27 cellular contexts compared by ENCODE assay signal in genomic region chr15:92128788-92129187, GRCh38.
"Had no signal": no experiment of that assay in that cellular context is flagged by ENCODE, and none has a peak within 500 bp of the region (broad histone marks: within the 10 kb centered on the region; RNA-seq: fewer than 3 reads in every experiment).

No MANE protein-coding gene starts in this region.

- H3K4me1 Mint-ChIP-seq: activated CD4-positive, alpha-beta memory T cell treated with anti-CD3 and anti-CD28 coated beads, Interleukin-2, amount 10 ng/mL, durations not matched to agents 7 days and 5 days; activated CD4-positive, alpha-beta T cell treated with anti-CD3 and anti-CD28 coated beads, Interleukin-2, amount 10 ng/mL, durations not matched to agents 7 days and 5 days; activated T-helper 17 cell treated with anti-CD3 and anti-CD28 coated beads, Interleukin-2, amount 50 U/mL, for 72 hours had no signal

- H3K9me3 ChIP-seq: ascending aorta, breast epithelium, colonic mucosa, esophagus squamous epithelium, gastroesophageal sphincter, heart right ventricle had no signal

- H3K27me3 Mint-ChIP-seq: activated CD4-positive, alpha-beta memory T cell treated with anti-CD3 and anti-CD28 coated beads, Interleukin-2, amount 10 ng/mL, durations not matched to agents 7 days and 5 days; activated CD4-positive, alpha-beta T cell treated with anti-CD3 and anti-CD28 coated beads, Interleukin-2, amount 10 ng/mL, durations not matched to agents 7 days and 5 days; activated naive CD8-positive, alpha-beta T cell treated with anti-CD3 and anti-CD28 coated beads, Interleukin-2, amount 10 ng/mL, durations not matched to agents 7 days and 5 days; activated T-helper 17 cell treated with anti-CD3 and anti-CD28 coated beads, Interleukin-2, amount 50 U/mL, for 72 hours had no signal

- H3K27me3 ChIP-seq: ascending aorta, breast epithelium, cardiac muscle cell, colonic mucosa, esophagus squamous epithelium, gastroesophageal sphincter, heart right ventricle had no signal

- H3K27ac Mint-ChIP-seq: activated CD4-positive, alpha-beta memory T cell treated with anti-CD3 and anti-CD28 coated beads, Interleukin-2, amount 10 ng/mL, durations not matched to agents 7 days and 5 days; activated CD4-positive, alpha-beta T cell treated with anti-CD3 and anti-CD28 coated beads, Interleukin-2, amount 10 ng/mL, durations not matched to agents 7 days and 5 days; activated naive CD8-positive, alpha-beta T cell treated with anti-CD3 and anti-CD28 coated beads, Interleukin-2, amount 10 ng/mL, durations not matched to agents 7 days and 5 days; activated T-helper 17 cell treated with anti-CD3 and anti-CD28 coated beads, Interleukin-2, amount 50 U/mL, for 72 hours; brain had no signal

- H3K4me3 Mint-ChIP-seq: activated CD4-positive, alpha-beta memory T cell treated with anti-CD3 and anti-CD28 coated beads, Interleukin-2, amount 10 ng/mL, durations not matched to agents 7 days and 5 days; activated CD4-positive, alpha-beta T cell treated with anti-CD3 and anti-CD28 coated beads, Interleukin-2, amount 10 ng/mL, durations not matched to agents 7 days and 5 days; activated naive CD8-positive, alpha-beta T cell treated with anti-CD3 and anti-CD28 coated beads, Interleukin-2, amount 10 ng/mL, durations not matched to agents 7 days and 5 days; activated T-cell treated with anti-CD3 and anti-CD28 coated beads, Interleukin-2, amount 50 U/mL, for 4 hours; activated T-helper 17 cell treated with anti-CD3 and anti-CD28 coated beads, Interleukin-2, amount 50 U/mL, for 72 hours; brain had no signal

- H3K9me3 Mint-ChIP-seq: activated CD4-positive, alpha-beta memory T cell treated with anti-CD3 and anti-CD28 coated beads, Interleukin-2, amount 10 ng/mL, durations not matched to agents 7 days and 5 days; activated CD4-positive, alpha-beta T cell treated with anti-CD3 and anti-CD28 coated beads, Interleukin-2, amount 10 ng/mL, durations not matched to agents 7 days and 5 days; activated naive CD4-positive, alpha-beta T cell treated with anti-CD3 and anti-CD28 coated beads, Interleukin-2, amount 50 U/mL, for 72 hours; activated naive CD8-positive, alpha-beta T cell treated with anti-CD3 and anti-CD28 coated beads, Interleukin-2, amount 10 ng/mL, durations not matched to agents 7 days and 5 days; activated T-cell treated with anti-CD3 and anti-CD28 coated beads, Interleukin-2, amount 50 U/mL, for 4 hours; activated T-helper 17 cell treated with anti-CD3 and anti-CD28 coated beads, Interleukin-2, amount 50 U/mL, for 72 hours; brain had no signal

- H3K4me1 ChIP-seq: ascending aorta, breast epithelium, colonic mucosa, gastroesophageal sphincter had no signal

- H3K36me3 ChIP-seq: breast epithelium, colonic mucosa had no signal

- H3K4me3 ChIP-seq: ascending aorta, breast epithelium, cardiac muscle cell, colonic mucosa, esophagus squamous epithelium, gastroesophageal sphincter, heart right ventricle had no signal

- DNase-seq: activated CD4-positive, alpha-beta memory T cell treated with anti-CD3 and anti-CD28 coated beads, Interleukin-2, amount 10 ng/mL, durations not matched to agents 7 days and 5 days; activated CD4-positive, alpha-beta T cell treated with anti-CD3 and anti-CD28 coated beads for 1 hour; activated CD4-positive, alpha-beta T cell treated with anti-CD3 and anti-CD28 coated beads for 4 hours; activated CD4-positive, alpha-beta T cell treated with anti-CD3 and anti-CD28 coated beads, Interleukin-2, amount 10 ng/mL, durations not matched to agents 7 days and 5 days; activated CD4-positive, alpha-beta T cell treated with anti-CD3 and anti-CD28 coated beads, Interleukin-2, amount 50 U/mL, for 4 hours; activated effector memory CD4-positive, alpha-beta T cell treated with Interleukin-2 at 50 U/mL for 16 hours; activated gamma-delta T cell treated with Interleukin-2 at 50 U/mL for 16 hours; activated naive CD4-positive, alpha-beta T cell treated with Interleukin-2 at 50 U/mL for 16 hours; activated naive CD8-positive, alpha-beta T cell treated with anti-CD3 and anti-CD28 coated beads, Interleukin-2, amount 10 ng/mL, durations not matched to agents 7 days and 5 days; activated T-cell treated with anti-CD3 and anti-CD28 coated beads, Interleukin-2, amount 50 U/mL, for 4 hours; central memory CD4-positive, alpha-beta T cell; cerebellar nuclear complex; colonic mucosa; effector CD8-positive, alpha-beta T cell; esophagus squamous epithelium; foreskin melanocyte; heart right ventricle; T-helper 1 cell; T-helper 2 cell had no signal

- ATAC-seq: activated naive CD4-positive, alpha-beta T cell treated with anti-CD3 and anti-CD28 coated beads, Interleukin-2, amount 50 U/mL, for 72 hours; activated T-cell treated with anti-CD3 and anti-CD28 coated beads, Interleukin-2, amount 50 U/mL, for 4 hours; activated T-helper 17 cell treated with anti-CD3 and anti-CD28 coated beads, Interleukin-2, amount 50 U/mL, for 72 hours; gastroesophageal sphincter; heart right ventricle had no signal

- H3K27ac ChIP-seq: ascending aorta, breast epithelium, cardiac muscle cell, colonic mucosa, epithelial cell of prostate, esophagus squamous epithelium, gastroesophageal sphincter, heart right ventricle had no signal
